ENCODE assay signal across 9 cellular contexts in the genomic region with DNA sequence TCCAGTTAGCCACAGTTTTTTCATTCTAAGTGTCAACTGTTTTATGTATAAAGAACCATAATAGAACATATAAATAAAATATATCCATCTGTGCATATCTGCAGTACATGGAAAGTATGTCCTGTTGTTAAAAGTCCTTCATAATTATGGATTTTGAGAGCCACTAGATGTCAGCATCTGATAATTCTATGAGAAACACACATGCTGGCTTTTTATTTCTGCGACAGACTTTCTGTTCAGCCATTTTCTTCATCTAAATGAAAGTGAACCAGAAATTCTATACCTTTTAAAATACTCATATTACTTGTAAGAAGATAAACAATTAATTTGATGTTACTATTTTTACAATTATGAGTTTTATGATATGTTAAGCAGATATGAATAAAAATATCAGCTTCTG.
DNase-seq lines count a peak whose midpoint lies in the region; ATAC-seq and TF ChIP-seq lines count a peak whose summit lies in the region.
"Had no signal": no experiment of that assay in that cellular context is flagged by ENCODE, and none has a peak within 500 bp of the region (broad histone marks: within the 10 kb centered on the region; RNA-seq: fewer than 3 reads in every experiment).

No MANE protein-coding gene starts in this region.

- H3K9me3 ChIP-seq in MG63: no peaks in the 10 kb centered on the region

- peaks cover 47% of the 10 kb centered on the region for H3K27me3 Mint-ChIP-seq in chondrocyte (ENCODE audit: low read depth)

- H3K27me3 ChIP-seq in MG63: no peaks in the 10 kb centered on the region

- TF ChIP-seq CTCF in chondrocyte (IDR thresholded peaks at IDR 0.05) (peak; percentile 82), coronary artery (IDR thresholded peaks at IDR 0.05) (no peak)

- no peaks in the 10 kb centered on the region for H3K4me1 Mint-ChIP-seq in chondrocyte (ENCODE audit: low read depth)

- ATAC-seq in GM18868 (IDR thresholded peaks at IDR 0.05; ENCODE audit: unreplicated experiment) (peak; percentile 57), GM18858 (IDR thresholded peaks at IDR 0.05; ENCODE audit: unreplicated experiment) (no peak)

- no peak overlapping the region for H3K27ac Mint-ChIP-seq in chondrocyte (ENCODE audit: unreplicated experiment)

- no peak overlapping the region for H3K4me3 Mint-ChIP-seq in chondrocyte (ENCODE audit: unreplicated experiment)

- DNase-seq in NCI-H446 treated with DMSO at 0.1 percent for 48 hours (lab: John Stamatoyannopoulos, UW): peak; percentile 67
- no peak for DNase-seq in chondrocyte (ENCODE audit: low spot score)
- DNase-seq in pons (ENCODE audit: low spot score): peak; percentile 84
- DNase-seq in coronary artery (ENCODE audit: low spot score): no peak
- no peak for DNase-seq in MG63
- DNase-seq in DMS79 (lab: John Stamatoyannopoulos, UW): no peak
- DNase-seq: H7 had no signal

- no peaks in the 10 kb centered on the region for H3K36me3 Mint-ChIP-seq in chondrocyte (ENCODE audit: low read depth)

- H3K4me3 ChIP-seq in coronary artery: no peak overlapping the region
- H3K4me3 ChIP-seq in MG63: no peak overlapping the region

- no peaks in the 10 kb centered on the region for H3K9me3 Mint-ChIP-seq in chondrocyte (ENCODE audit: low read depth)

- H3K27ac ChIP-seq in coronary artery: no peak overlapping the region

- no peaks in the 10 kb centered on the region for H3K36me3 ChIP-seq in MG63

Comparison
In these comparisons a context has a peak if more than half of its experiments do, and no peak if none do; other contexts are left out.
1. DNase-seq: peak in NCI-H446 treated with DMSO at 0.1 percent for 48 hours (single experiment) and pons (single experiment); none in chondrocyte (single experiment), coronary artery (single experiment), MG63 (single experiment) and DMS79 (single experiment).